ENCODE assay signal across 31 cellular contexts in the genomic region with DNA sequence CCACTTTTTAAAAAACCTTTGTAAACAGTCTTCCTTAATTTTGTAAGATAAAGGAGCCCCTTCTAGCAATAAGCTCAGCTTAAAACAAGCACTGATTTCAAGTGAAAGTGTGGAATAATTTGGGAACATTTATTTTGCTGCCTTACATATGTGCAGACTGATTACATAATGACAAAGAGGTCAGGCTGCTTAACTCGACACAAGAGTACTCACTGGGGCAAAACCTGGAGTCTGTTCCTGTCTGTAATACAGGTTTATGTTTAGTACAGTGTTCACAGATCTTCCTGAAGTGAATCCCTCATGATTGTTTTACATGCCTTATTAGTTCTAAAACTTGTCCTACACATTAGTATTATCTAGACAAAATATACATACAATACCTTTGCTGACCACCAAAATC.
"Had no signal": no experiment of that assay in that cellular context is flagged by ENCODE, and none has a peak within 500 bp of the region (broad histone marks: within the 10 kb centered on the region; RNA-seq: fewer than 3 reads in every experiment).

No MANE protein-coding gene starts in this region.

- DNase-seq: activated B cell treated with CpG ODN at 0.5 μM for 24 hours; activated CD4-positive, alpha-beta memory T cell treated with anti-CD3 and anti-CD28 coated beads for 36 hours; activated CD4-positive, alpha-beta T cell treated with anti-CD3 and anti-CD28 coated beads for 36 hours; activated CD4-positive, alpha-beta T cell treated with anti-CD3 and anti-CD28 coated beads, Interleukin-2, amount 10 ng/mL, durations not matched to agents 24 days and 14 days; activated CD4-positive, CD25-positive, alpha-beta regulatory T cell treated with anti-CD3 and anti-CD28 coated beads, Interleukin-2, amount 50 U/mL, for 72 hours; activated CD8-positive, alpha-beta memory T cell treated with anti-CD3 and anti-CD28 coated beads, Interleukin-2, amount 10 ng/mL, durations not matched to agents 7 days and 5 days; activated CD8-positive, alpha-beta memory T cell treated with anti-CD3 and anti-CD28 coated beads, Interleukin-2, amount 50 U/mL, for 4 hours; activated CD8-positive, alpha-beta T cell treated with anti-CD3 and anti-CD28 coated beads, Interleukin-2, amount 10 ng/mL, durations not matched to agents 7 days and 5 days; activated effector memory CD4-positive, alpha-beta T cell treated with anti-CD3 and anti-CD28 coated beads, Interleukin-2, amount 50 U/mL, for 16 hours; activated naive CD4-positive, alpha-beta T cell treated with anti-CD3 and anti-CD28 coated beads for 36 hours; activated naive CD8-positive, alpha-beta T cell treated with anti-CD3 and anti-CD28 coated beads for 36 hours; activated naive CD8-positive, alpha-beta T cell treated with anti-CD3 and anti-CD28 coated beads, Interleukin-2, amount 50 U/mL, for 24 hours; activated T-cell treated with anti-CD3 and anti-CD28 coated beads, Interleukin-2, amount 50 U/mL, for 1 hour; activated T-cell treated with anti-CD3 and anti-CD28 coated beads, Interleukin-2, amount 50 U/mL, for 48 hours; adrenal gland; amygdala; aorta; body of pancreas; caudate nucleus; cortex of kidney; dermis blood vessel endothelial cell; effector CD4-positive, alpha-beta T cell; effector memory CD8-positive, alpha-beta T cell; erythroblast; foreskin keratinocyte; gastrocnemius medialis; heart right ventricle; T-helper 17 cell; T1000; WERI-Rb-1 had no signal

- H3K36me3 ChIP-seq: adrenal gland, esophagus muscularis mucosa, gastrocnemius medialis, heart right ventricle, WERI-Rb-1 had no signal

- H3K9me3 ChIP-seq: adrenal gland, body of pancreas, esophagus muscularis mucosa, gastrocnemius medialis, heart right ventricle had no signal

- H3K4me3 ChIP-seq: adrenal gland, body of pancreas, esophagus muscularis mucosa, gastrocnemius medialis, heart right ventricle had no signal

- H3K27me3 ChIP-seq: adrenal gland, body of pancreas, esophagus muscularis mucosa, foreskin keratinocyte, gastrocnemius medialis, heart right ventricle had no signal

- H3K4me1 ChIP-seq: adrenal gland, body of pancreas, esophagus muscularis mucosa, foreskin keratinocyte, gastrocnemius medialis had no signal

- ATAC-seq: activated CD4-positive, alpha-beta T cell treated with anti-CD3 and anti-CD28 coated beads for 36 hours; activated CD8-positive, alpha-beta memory T cell treated with anti-CD3 and anti-CD28 coated beads, Interleukin-2, amount 10 ng/mL, durations not matched to agents 7 days and 5 days; activated CD8-positive, alpha-beta T cell treated with anti-CD3 and anti-CD28 coated beads, Interleukin-2, amount 10 ng/mL, durations not matched to agents 7 days and 5 days; activated naive CD8-positive, alpha-beta T cell treated with anti-CD3 and anti-CD28 coated beads, Interleukin-2, amount 50 U/mL, for 24 hours; body of pancreas; effector memory CD8-positive, alpha-beta T cell; foreskin keratinocyte; gastrocnemius medialis; heart right ventricle; T-helper 17 cell had no signal

- H3K27ac ChIP-seq: adrenal gland, body of pancreas, esophagus muscularis mucosa, foreskin keratinocyte, gastrocnemius medialis, heart right ventricle, WERI-Rb-1 had no signal
